In the genomic region with DNA sequence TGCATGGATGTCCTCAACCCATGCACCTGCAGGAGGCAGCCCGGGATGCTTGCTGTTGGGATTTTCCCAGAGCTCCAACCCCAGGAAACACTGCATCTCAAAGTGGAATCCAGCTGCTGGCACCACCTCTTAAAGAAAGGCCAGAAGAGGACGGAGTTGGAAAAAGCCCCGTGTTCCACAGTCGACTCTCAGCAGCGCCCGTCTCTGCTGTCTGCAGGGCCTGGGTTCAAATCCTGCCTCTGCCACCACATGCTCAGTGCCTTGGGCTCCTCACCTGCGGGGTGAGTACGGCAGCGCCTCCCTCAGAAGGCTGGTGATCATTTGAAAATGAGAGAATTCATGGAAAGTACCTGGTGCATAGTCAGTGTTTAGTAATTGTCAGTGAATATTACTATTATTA, we compare ENCODE assay signal across 6 cellular contexts.
"Had no signal": no experiment of that assay in that cellular context is flagged by ENCODE, and none has a peak within 500 bp of the region (broad histone marks: within the 10 kb centered on the region; RNA-seq: fewer than 3 reads in every experiment).

No MANE protein-coding gene starts in this region.

- H3K27ac ChIP-seq: HL-60 had no signal

- DNase-seq: IMR-90, KBM-7 had no signal

- H3K4me3 ChIP-seq: K562 had no signal

- ATAC-seq: HepG2, K562 had no signal

- H3K36me3 Mint-ChIP-seq: IgD-negative memory B cell had no signal

- H3K4me1 Mint-ChIP-seq: IgD-negative memory B cell had no signal

- H3K27ac Mint-ChIP-seq: IgD-negative memory B cell had no signal

- H3K4me3 Mint-ChIP-seq: IgD-negative memory B cell had no signal

- H3K27me3 Mint-ChIP-seq: IgD-negative memory B cell had no signal
